In the genomic region with DNA sequence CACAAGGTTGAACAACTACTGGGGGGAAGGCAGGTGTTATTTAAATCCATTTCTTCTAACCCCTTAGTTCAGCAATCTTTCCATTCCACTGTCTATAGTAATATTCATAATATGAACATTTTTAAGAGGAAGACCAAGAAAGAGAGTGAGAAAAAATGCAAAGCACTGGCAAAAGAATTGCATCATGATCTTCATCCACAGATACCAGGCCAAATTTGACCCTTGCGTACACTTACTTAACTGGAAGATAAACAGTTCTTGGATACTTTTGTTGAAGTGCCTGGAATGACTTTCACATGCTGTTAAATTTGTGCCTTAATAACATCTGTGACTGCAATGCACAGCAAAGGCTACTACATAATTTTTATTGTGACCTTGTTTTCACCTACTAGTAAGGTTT, we compare ENCODE assay signal across 1 cellular context.
TF ChIP-seq lines count a peak whose summit lies in the region.

No MANE protein-coding gene starts in this region.

TF ChIP-seq in endothelial cell of umbilical vein, 7 proteins besides CTCF, POLR2A, EP300 and RAD21:
- TF ChIP-seq FOS (IDR thresholded peaks at IDR 0.05; ENCODE audit: borderline replicate concordance, insufficient read depth, low read length): no peak
- TF ChIP-seq GATA2 (IDR thresholded peaks at IDR 0.05; ENCODE audit: insufficient read depth, insufficient read length, low read depth, low read length): no peak
- no peak for TF ChIP-seq MYC (IDR thresholded peaks at IDR 0.05; ENCODE audit: low read depth, low read length)
- TF ChIP-seq POLR2AphosphoS5 (IDR thresholded peaks at IDR 0.05; ENCODE audit: insufficient read depth, low read depth, low read length): no peak
- no peak for TF ChIP-seq MAX (IDR thresholded peaks at IDR 0.05; ENCODE audit: insufficient read depth, insufficient read length)
- TF ChIP-seq JUN (IDR thresholded peaks at IDR 0.05; ENCODE audit: borderline replicate concordance, insufficient read depth, insufficient read length, low read depth): no peak
- no peak for TF ChIP-seq EZH2 (IDR thresholded peaks at IDR 0.05; ENCODE audit: borderline replicate concordance, low read depth, low read length, severe bottlenecking)
TF ChIP-seq in endothelial cell of umbilical vein: peak in this region for 0.
